8 cellular contexts compared by ENCODE assay signal in genomic region chr1:157171903-157172503, GRCh38. TPM values are rescaled to one million over a fixed set of nuclear protein-coding genes. Genes with fewer than 3 reads are reported as not detected.
A peak's percentile ranks its signal among the peaks of the same experiment; 100 is the strongest.
DNase-seq lines count a peak whose midpoint lies in the region; ATAC-seq, FAIRE-seq and TF ChIP-seq lines count a peak whose summit lies in the region.
"Not testable (repeated sequence)": the region's sequence is repeated elsewhere in the genome, so short reads cannot be mapped to it uniquely, and the experiment has no call there.

No MANE protein-coding gene starts in this region.

- not testable (repeated sequence) for H3K9me3 ChIP-seq in AG04450 (ENCODE audit: control insufficient read depth, insufficient read depth, low read length); NT2/D1 (ENCODE audit: insufficient read depth, low read length)

- DNase-seq in AG04450 (ENCODE audit: low read depth, low spot score); activated CD8-positive, alpha-beta T cell treated with anti-CD3 and anti-CD28 coated beads for 36 hours; osteocyte (ENCODE audit: extremely low spot score, unreplicated experiment): not testable (repeated sequence)
- peak; percentile 24 for DNase-seq in NAMALWA (ENCODE audit: low spot score)
- DNase-seq in NT2/D1 (ENCODE audit: low read depth, low spot score): peak; percentile 43
- peak; percentile 22 for DNase-seq in kidney glomerular epithelial cell (lab: John Stamatoyannopoulos, UW)

- not testable (repeated sequence) for H3K36me3 ChIP-seq in NT2/D1 (ENCODE audit: insufficient read depth, insufficient read length, low read length)

- not testable (repeated sequence) for H3K9me3 Mint-ChIP-seq in activated CD8-positive, alpha-beta T cell treated with anti-CD3 and anti-CD28 coated beads for 36 hours; osteocyte (ENCODE audit: unreplicated experiment)

- H3K27me3 Mint-ChIP-seq in activated CD8-positive, alpha-beta T cell treated with anti-CD3 and anti-CD28 coated beads for 36 hours: not testable (repeated sequence)
- H3K27me3 Mint-ChIP-seq in osteocyte (ENCODE audit: unreplicated experiment): peaks cover 60% of the 10 kb centered on the region

- H3K27ac Mint-ChIP-seq in activated CD8-positive, alpha-beta T cell treated with anti-CD3 and anti-CD28 coated beads for 36 hours; osteocyte (ENCODE audit: unreplicated experiment): not testable (repeated sequence)

- H3K9ac ChIP-seq in NT2/D1 (ENCODE audit: insufficient read length, low read depth): not testable (repeated sequence)

- intact Hi-C loops in activated CD8-positive, alpha-beta T cell treated with anti-CD3 and anti-CD28 coated beads for 36 hours (cut with micrococcal nuclease): not testable (repeated sequence)

- not testable (repeated sequence) for H3K36me3 Mint-ChIP-seq in activated CD8-positive, alpha-beta T cell treated with anti-CD3 and anti-CD28 coated beads for 36 hours (ENCODE audit: low read depth); osteocyte (ENCODE audit: unreplicated experiment)

- POLR2A ChIA-PET in AG04450 (lab: Yijun Ruan, JAX); activated CD8-positive, alpha-beta T cell treated with anti-CD3 and anti-CD28 coated beads for 36 hours (lab: Charles Lee): not testable (repeated sequence)

- FAIRE-seq in endometrium (lab: Jason Lieb, UNC): peak; percentile 12

- peak; percentile 53 for ATAC-seq in activated CD8-positive, alpha-beta T cell treated with anti-CD3 and anti-CD28 coated beads for 36 hours

- not testable (repeated sequence) for H3K27ac ChIP-seq in AG04450 (ENCODE audit: low read depth, low read length)

- peaks cover 36% of the 10 kb centered on the region for H3K27me3 ChIP-seq in AG04450 (ENCODE audit: control insufficient read depth, insufficient read depth, low read length)
- H3K27me3 ChIP-seq in NT2/D1 (ENCODE audit: insufficient read depth, insufficient read length): not testable (repeated sequence)

- not testable (repeated sequence) for H3K4me1 ChIP-seq in NT2/D1 (ENCODE audit: insufficient read depth, insufficient read length)

- not testable (repeated sequence) for H3K4me3 ChIP-seq in AG04450 (ENCODE audit: low read depth, low read length); NT2/D1 (ENCODE audit: insufficient read length, low read depth)

- CTCF ChIA-PET in AG04450 (lab: Charles Lee): interaction anchor here (0.7 to 1.5 kb wide), 8 partner anchors 11 to 312 kb away, joined by 3 to 6 read pairs (median 3); no protein-coding TSS in a partner anchor
- CTCF ChIA-PET in activated CD8-positive, alpha-beta T cell treated with anti-CD3 and anti-CD28 coated beads for 36 hours (lab: Charles Lee): interaction anchor here (1.0 to 2.2 kb wide), 10 partner anchors 10 to 347 kb away, joined by 3 to 13 read pairs (median 4); no protein-coding TSS in a partner anchor

- H3K4me3 Mint-ChIP-seq in activated CD8-positive, alpha-beta T cell treated with anti-CD3 and anti-CD28 coated beads for 36 hours; osteocyte (ENCODE audit: unreplicated experiment): not testable (repeated sequence)

- peak; percentile 30 for TF ChIP-seq CTCF in AG04450 (IDR thresholded peaks at IDR 0.05; ENCODE audit: low read depth, low read length)
- peak; percentile 28; the same call in 1 of the 2 replicates for TF ChIP-seq CTCF in GM12874 (IDR thresholded peaks at IDR 0.05; ENCODE audit: insufficient read depth, low read depth, low read length)
- peak; percentile 29 for TF ChIP-seq CTCF in activated CD8-positive, alpha-beta T cell treated with anti-CD3 and anti-CD28 coated beads for 36 hours (IDR thresholded peaks at IDR 0.05)
- TF ChIP-seq CTCF in osteocyte (IDR thresholded peaks at IDR 0.05): peak; percentile 48

- H3K4me1 Mint-ChIP-seq in activated CD8-positive, alpha-beta T cell treated with anti-CD3 and anti-CD28 coated beads for 36 hours (ENCODE audit: low read depth); osteocyte (ENCODE audit: unreplicated experiment): not testable (repeated sequence)

RNA-seq across cellular contexts. Expression of gene ETV3, which starts 33.8 kb away (rescaled TPM):
- polyA plus RNA-seq in AG04450 (2011; rRNA removed): 9.2 and 10.0 TPM in 2 replicates
- polyA minus RNA-seq in AG04450 (2011; rRNA and poly(A)+ RNA removed): 34.5 and 37.8 TPM in 2 replicates
- total RNA-seq in activated CD8-positive, alpha-beta T cell treated with anti-CD3 and anti-CD28 coated beads for 36 hours: 10 to 100 TPM; 47.7 to 47.9 TPM
- total RNA-seq in osteocyte: 27.7 and 28.5 TPM in 2 replicates
